ENCODE assay signal across 35 cellular contexts in genomic region chr17:15363702-15364101, GRCh38. TPM values are rescaled to one million over a fixed set of nuclear protein-coding genes. Genes with fewer than 3 reads are reported as not detected.
"Had no signal": no experiment of that assay in that cellular context is flagged by ENCODE, and none has a peak within 500 bp of the region (broad histone marks: within the 10 kb centered on the region; RNA-seq: fewer than 3 reads in every experiment).

No MANE protein-coding gene starts in this region.

- H3K9me3 ChIP-seq: adrenal gland, ascending aorta, body of pancreas, breast epithelium had no signal

- H3K27ac ChIP-seq: ascending aorta, body of pancreas, brain microvascular endothelial cell, breast epithelium, cardiac muscle cell had no signal

- H3K4me1 ChIP-seq: adrenal gland, ascending aorta, body of pancreas, breast epithelium had no signal

- H3K27me3 ChIP-seq: adrenal gland, ascending aorta, body of pancreas, brain microvascular endothelial cell, breast epithelium, cardiac muscle cell had no signal

- ATAC-seq: activated naive CD4-positive, alpha-beta T cell treated with anti-CD3 and anti-CD28 coated beads, Interleukin-2, amount 50 U/mL, for 72 hours; activated naive CD8-positive, alpha-beta T cell treated with anti-CD3 and anti-CD28 coated beads, Interleukin-2, amount 50 U/mL, for 24 hours; activated T-cell treated with anti-CD3 and anti-CD28 coated beads, Interleukin-2, amount 50 U/mL, for 4 hours; activated T-cell treated with anti-CD3 and anti-CD28 coated beads, Interleukin-2, amount 50 U/mL, for 72 hours; activated T-helper 17 cell treated with anti-CD3 and anti-CD28 coated beads, Interleukin-2, amount 50 U/mL, for 72 hours; body of pancreas had no signal

- H3K4me3 ChIP-seq: adrenal gland, ascending aorta, body of pancreas, breast epithelium, cardiac muscle cell had no signal

- FAIRE-seq: astrocyte, bronchial epithelial cell had no signal

- DNase-seq: activated effector memory CD4-positive, alpha-beta T cell treated with anti-CD3 and anti-CD28 coated beads, Interleukin-2, amount 50 U/mL, for 16 hours; activated effector memory CD4-positive, alpha-beta T cell treated with Interleukin-2 at 50 U/mL for 16 hours; activated gamma-delta T cell; activated gamma-delta T cell treated with Interleukin-2 at 50 U/mL for 16 hours; activated naive CD4-positive, alpha-beta T cell; activated naive CD4-positive, alpha-beta T cell treated with anti-CD3 and anti-CD28 coated beads for 36 hours; activated naive CD4-positive, alpha-beta T cell treated with anti-CD3 and anti-CD28 coated beads, Interleukin-2, amount 10 ng/mL, durations not matched to agents 7 days and 5 days; activated naive CD4-positive, alpha-beta T cell treated with anti-CD3 and anti-CD28 coated beads, Interleukin-2, amount 50 U/mL, for 16 hours; activated naive CD4-positive, alpha-beta T cell treated with Interleukin-2 at 50 U/mL for 16 hours; activated naive CD8-positive, alpha-beta T cell treated with anti-CD3 and anti-CD28 coated beads for 36 hours; activated naive CD8-positive, alpha-beta T cell treated with anti-CD3 and anti-CD28 coated beads, Interleukin-2, amount 10 ng/mL, durations not matched to agents 7 days and 5 days; activated naive CD8-positive, alpha-beta T cell treated with anti-CD3 and anti-CD28 coated beads, Interleukin-2, amount 50 U/mL, for 24 hours; activated T-cell treated with anti-CD3 and anti-CD28 coated beads, Interleukin-2, amount 50 U/mL, for 24 hours; activated T-cell treated with anti-CD3 and anti-CD28 coated beads, Interleukin-2, amount 50 U/mL, for 4 hours; activated T-cell treated with anti-CD3 and anti-CD28 coated beads, Interleukin-2, amount 50 U/mL, for 48 hours; activated T-cell treated with anti-CD3 and anti-CD28 coated beads, Interleukin-2, amount 50 U/mL, for 72 hours; amniotic stem cell; amygdala; anterior cingulate cortex; aorta; body of pancreas; brain microvascular endothelial cell; caudate nucleus; central memory CD4-positive, alpha-beta T cell; cerebellar nuclear complex had no signal

- H3K36me3 ChIP-seq: adrenal gland, ascending aorta, brain microvascular endothelial cell, breast epithelium, cardiac muscle cell had no signal

RNA-seq across cellular contexts. Expression of gene TEKT3, which starts 22.3 kb away (rescaled TPM):
- total RNA-seq: activated naive CD4-positive, alpha-beta T cell treated with anti-CD3 and anti-CD28 coated beads for 36 hours; activated naive CD4-positive, alpha-beta T cell treated with anti-CD3 and anti-CD28 coated beads, Interleukin-2, amount 50 U/mL, for 72 hours; activated naive CD8-positive, alpha-beta T cell treated with anti-CD3 and anti-CD28 coated beads for 36 hours; activated naive CD8-positive, alpha-beta T cell treated with anti-CD3 and anti-CD28 coated beads, Interleukin-2, amount 10 ng/mL, durations not matched to agents 7 days and 5 days; activated T-helper 1 cell treated with anti-CD3 and anti-CD28 coated beads, Interleukin-12 subunit alpha, Interleukin-12 subunit beta, Interleukin-2, Interleukin-4 antibody, amounts not matched to agents 30 ng/mL and 10 ng/mL and 1 ng/mL, durations not matched to agents 14 hours and 24 hours and 36 hours; activated T-helper 2 cell treated with anti-CD3 and anti-CD28 coated beads, Interferon-gamma antibody, Interleukin-2, Interleukin-4, amounts not matched to agents 10 μg/mL and 5 μg/mL and 100 μg/mL, durations not matched to agents 14 hours and 24 hours and 36 hours; ascending aorta; astrocyte; body of pancreas; bronchial epithelial cell had no signal
- polyA plus RNA-seq: cardiac muscle cell had no signal
